In genomic region chr17:51166987-51167931, GRCh38 we compare ENCODE assay signal across 8 cellular contexts. TPM values are rescaled to one million over a fixed set of nuclear protein-coding genes. Genes with fewer than 3 reads are reported as not detected.
DNase-seq lines count a peak whose midpoint lies in the region; ATAC-seq and TF ChIP-seq lines count a peak whose summit lies in the region.

No MANE protein-coding gene starts in this region.

- peaks cover 0 to 10% (median 4%) of the 10 kb centered on the region in 4 donors for H3K4me1 ChIP-seq in right lobe of liver

- H3K36me3 ChIP-seq in right lobe of liver: peaks cover 0 to 30% (median 12%) of the 10 kb centered on the region in 4 donors

- peak overlapping the region; percentile 93 to 99 (median 99) for H3K4me3 ChIP-seq in right lobe of liver

- no peaks in the 10 kb centered on the region for H3K27me3 ChIP-seq in right lobe of liver

- 63% methylated on average over 10 of the region's 42 CpGs for whole genome bisulfite sequencing in right lobe of liver (ENCODE audit: insufficient coverage, low coverage, low lambda C conversion rate, missing lambda C conversion rate)

- peak; percentile 55 to 80 (median 70) for TF ChIP-seq CTCF in right lobe of liver (IDR thresholded peaks at IDR 0.05)

- DNase-seq in NCI-H2196 (lab: John Stamatoyannopoulos, UW; ENCODE audit: unreplicated experiment) (peak; percentile 38), NCI-H2196 treated with DMSO at 0.1 percent for 48 hours (lab: John Stamatoyannopoulos, UW; ENCODE audit: unreplicated experiment) (no peak), NCI-H1694 (lab: John Stamatoyannopoulos, UW) (peak; percentile 45), cerebellum (ENCODE audit: low spot score) (peak; percentile 30), right lobe of liver (peak; percentile 64 to 72 (median 65))
- peak; percentile 45 to 61 (median 54) for DNase-seq in activated CD4-positive, CD25-positive, alpha-beta regulatory T cell (lab: John Stamatoyannopoulos, UW)
- DNase-seq in stimulated activated CD4-positive, alpha-beta T cell treated with anti-CD3 and anti-CD28 coated beads, TNF-alpha, amount 100 ng/mL, for 1 hour (ENCODE audit: low read depth in 3 of 3, low spot score in 1 of 3): peak in 2 of 3 donors; percentile 41 to 73

- H3K9me3 ChIP-seq in right lobe of liver: no peaks in the 10 kb centered on the region

- no peak for TF ChIP-seq POLR2A in right lobe of liver (IDR thresholded peaks at IDR 0.05)

- ATAC-seq in HG02840 (IDR thresholded peaks at IDR 0.05; ENCODE audit: low FRiP score, unreplicated experiment) (peak; percentile 43), right lobe of liver (peak; percentile 62 to 66 (median 64))

- intact Hi-C loops in right lobe of liver (cut with DNase I): no loop called here

- H3K27ac ChIP-seq in right lobe of liver: peak overlapping the region; percentile 79 to 86 (median 82)

RNA-seq across cellular contexts. Expression of gene NME2, which starts 1.0 kb away (rescaled TPM):
- total RNA-seq in cerebellum: 104 TPM
- 100 to 1,000 TPM; 123 to 422 (median 176) TPM for total RNA-seq in right lobe of liver

RNA-seq across cellular contexts. Expression of gene NME1, which starts 13.9 kb away (rescaled TPM):
- total RNA-seq in cerebellum (35.8 TPM), right lobe of liver (10 to 100 TPM; 31.1 to 88.1 (median 47.0) TPM)

RNA-seq across cellular contexts. Expression of gene SPAG9, which starts 46.6 kb away (rescaled TPM):
- total RNA-seq in cerebellum: 327 TPM
- 10 to 100 TPM; 35.2 to 49.7 (median 43.3) TPM for total RNA-seq in right lobe of liver
